ENCODE assay signal across 8 cellular contexts in the genomic region with DNA sequence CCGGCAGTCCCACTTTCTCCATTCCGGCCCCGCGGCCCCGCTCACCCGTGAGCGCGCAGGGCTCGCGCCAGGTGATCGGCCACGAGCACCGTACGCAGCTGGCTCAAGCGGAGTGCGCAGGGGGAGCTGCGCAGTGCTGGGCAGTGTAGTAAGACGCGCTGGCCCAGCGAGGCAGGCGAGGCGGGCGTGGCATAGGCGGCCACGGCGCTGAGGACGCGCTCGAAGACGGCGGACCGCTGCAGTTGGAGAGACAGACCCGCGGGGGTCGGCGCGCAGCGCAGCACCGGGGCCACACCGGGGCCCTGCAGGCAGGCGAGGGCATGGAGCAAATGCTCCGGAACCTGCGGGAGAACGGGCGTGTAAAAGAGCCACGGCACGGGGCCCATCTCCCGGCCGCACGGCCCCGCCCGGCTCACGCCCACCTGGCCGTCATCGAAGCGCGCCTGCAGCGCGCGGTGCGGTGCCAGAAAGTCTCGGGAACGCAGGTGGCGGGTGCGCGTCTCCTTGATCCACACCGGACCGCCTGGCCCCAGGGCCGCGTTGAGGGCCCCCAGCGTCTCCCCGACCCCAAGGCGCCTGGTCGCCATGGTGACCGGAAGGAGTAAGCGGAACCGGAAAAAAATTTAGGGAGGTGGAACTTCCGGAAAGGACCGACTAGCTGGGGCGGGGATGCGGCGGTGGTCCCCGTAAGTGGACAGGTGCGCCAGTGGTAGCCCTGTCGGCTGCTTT. TPM values are rescaled to one million over a fixed set of nuclear protein-coding genes. Genes with fewer than 3 reads are reported as not detected.
DNase-seq lines count a peak whose midpoint lies in the region; ATAC-seq and TF ChIP-seq lines count a peak whose summit lies in the region.

A gene with protein sequence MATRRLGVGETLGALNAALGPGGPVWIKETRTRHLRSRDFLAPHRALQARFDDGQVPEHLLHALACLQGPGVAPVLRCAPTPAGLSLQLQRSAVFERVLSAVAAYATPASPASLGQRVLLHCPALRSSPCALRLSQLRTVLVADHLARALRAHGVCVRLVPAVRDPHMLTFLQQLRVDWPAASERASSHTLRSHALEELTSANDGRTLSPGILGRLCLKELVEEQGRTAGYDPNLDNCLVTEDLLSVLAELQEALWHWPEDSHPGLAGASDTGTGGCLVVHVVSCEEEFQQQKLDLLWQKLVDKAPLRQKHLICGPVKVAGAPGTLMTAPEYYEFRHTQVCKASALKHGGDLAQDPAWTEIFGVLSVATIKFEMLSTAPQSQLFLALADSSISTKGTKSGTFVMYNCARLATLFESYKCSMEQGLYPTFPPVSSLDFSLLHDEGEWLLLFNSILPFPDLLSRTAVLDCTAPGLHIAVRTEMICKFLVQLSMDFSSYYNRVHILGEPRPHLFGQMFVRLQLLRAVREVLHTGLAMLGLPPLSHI (minus strand): TSS at position 603 of the 729 bp plus-strand sequence. CDS start 16 bp downstream, at position 587.

- no peaks in the 10 kb centered on the region for H3K27me3 ChIP-seq in BLaER1 treated with 17β-estradiol and CSF1 and Interleukin-3, amounts not matched to agents 10 nM and 100 nM
- H3K27me3 ChIP-seq in PC-3 (ENCODE audit: low read length) = no peaks in the 10 kb centered on the region

- peak; percentile 78 for DNase-seq in PC-3
- DNase-seq in activated T-cell treated with anti-CD3 and anti-CD28 coated beads for 48 hours (ENCODE audit: low read depth) = peak; percentile 62
- DNase-seq in epithelial cell of proximal tubule (ENCODE audit: low read depth) = no peak
- DNase-seq in middle frontal gyrus (ENCODE audit: extremely low spot score, low spot score) = peak; percentile 39
- peak; percentile 67 to 71 for DNase-seq in stimulated activated naive CD8-positive, alpha-beta T cell treated with anti-CD3 and anti-CD28 coated beads, Interleukin-15, amount 100 ng/mL, for 72 hours

- peak within 1 kb of the TSS; percentile 59 to 86 for H3K27ac Mint-ChIP-seq in stimulated activated naive CD8-positive, alpha-beta T cell treated with anti-CD3 and anti-CD28 coated beads, Interleukin-15, amount 100 ng/mL, for 72 hours

- peak within 1 kb of the TSS; percentile 98 for H3K4me3 Mint-ChIP-seq in stimulated activated naive CD8-positive, alpha-beta T cell treated with anti-CD3 and anti-CD28 coated beads, Interleukin-15, amount 100 ng/mL, for 72 hours

- intact Hi-C loops in PC-3 (cut with micrococcal nuclease) = no loop called here

- no peaks in the 10 kb centered on the region for H3K9me3 ChIP-seq in BLaER1 treated with 17β-estradiol and CSF1 and Interleukin-3, amounts not matched to agents 10 nM and 100 nM (replicated peaks in 1 of 11)
- no peaks in the 10 kb centered on the region for H3K9me3 ChIP-seq in PC-3 (ENCODE audit: low read length)

- peak within 1 kb of the TSS; percentile 98 to 100 (median 99) for H3K9ac ChIP-seq in BLaER1 treated with 17β-estradiol and CSF1 and Interleukin-3, amounts not matched to agents 10 nM and 100 nM
- H3K9ac ChIP-seq in PC-3 (ENCODE audit: low read length) = peak within 1 kb of the TSS; percentile 96

- POLR2A ChIA-PET in PC-3 (lab: Charles Lee; ENCODE audit: unreplicated experiment) = interaction anchor here (0.5 to 1.0 kb wide), 4 partner anchors 11 to 383 kb away, joined by 3 to 5 read pairs (median 3); a partner anchor contains a TSS

- peaks cover 23 to 56% (median 53%) of the 10 kb centered on the region in 11 experiments for H4K20me1 ChIP-seq in BLaER1 treated with 17β-estradiol and CSF1 and Interleukin-3, amounts not matched to agents 10 nM and 100 nM
- H4K20me1 ChIP-seq in PC-3 (ENCODE audit: low read length) = peaks cover 6% of the 10 kb centered on the region

- no peaks in the 10 kb centered on the region for H3F3A ChIP-seq in PC-3 (ENCODE audit: low read length, unreplicated experiment)

- ATAC-seq in HG03095 (IDR thresholded peaks at IDR 0.05; ENCODE audit: unreplicated experiment) = peak; percentile 25
- peak; percentile 37 for ATAC-seq in PC-3
- peak; percentile 10 for ATAC-seq in stimulated activated naive CD8-positive, alpha-beta T cell treated with anti-CD3 and anti-CD28 coated beads, Interleukin-15, amount 100 ng/mL, for 72 hours
- ATAC-seq in GM19467 (IDR thresholded peaks at IDR 0.05; ENCODE audit: unreplicated experiment) = no peak

- CTCF ChIA-PET in PC-3 (lab: Charles Lee) = interaction anchor here (1.5 to 1.9 kb wide), 2 partner anchors 11 to 30 kb away, joined by 4 to 14 read pairs; a partner anchor contains a TSS

- H2AFZ ChIP-seq in PC-3 (ENCODE audit: low read length) = peak within 1 kb of the TSS; percentile 86

- no peaks in the 10 kb centered on the region for H3K9me3 Mint-ChIP-seq in stimulated activated naive CD8-positive, alpha-beta T cell treated with anti-CD3 and anti-CD28 coated beads, Interleukin-15, amount 100 ng/mL, for 72 hours

- peaks cover 47% of the 10 kb centered on the region for H3K4me1 Mint-ChIP-seq in stimulated activated naive CD8-positive, alpha-beta T cell treated with anti-CD3 and anti-CD28 coated beads, Interleukin-15, amount 100 ng/mL, for 72 hours

- peaks cover 30 to 65% (median 53%) of the 10 kb centered on the region in 10 experiments for H3K4me1 ChIP-seq in BLaER1 treated with 17β-estradiol and CSF1 and Interleukin-3, amounts not matched to agents 10 nM and 100 nM
- peaks cover 23% of the 10 kb centered on the region; the same call in 1 of the 2 replicates for H3K4me1 ChIP-seq in PC-3 (ENCODE audit: insufficient read depth, low read length)

- no peaks in the 10 kb centered on the region for H3K27me3 Mint-ChIP-seq in stimulated activated naive CD8-positive, alpha-beta T cell treated with anti-CD3 and anti-CD28 coated beads, Interleukin-15, amount 100 ng/mL, for 72 hours

- peak within 1 kb of the TSS; percentile 96 to 100 (median 99) for H3K27ac ChIP-seq in BLaER1 treated with 17β-estradiol and CSF1 and Interleukin-3, amounts not matched to agents 10 nM and 100 nM
- peak within 1 kb of the TSS; percentile 56 for H3K27ac ChIP-seq in PC-3 (ENCODE audit: low read length)

- H3K36me3 ChIP-seq in BLaER1 treated with 17β-estradiol and CSF1 and Interleukin-3, amounts not matched to agents 10 nM and 100 nM = peaks cover 38 to 45% (median 41%) of the 10 kb centered on the region in 11 experiments
- peaks cover 17% of the 10 kb centered on the region for H3K36me3 ChIP-seq in PC-3 (ENCODE audit: low read depth, low read length)

- peak within 1 kb of the TSS; percentile 96 to 100 (median 99) for H3K4me2 ChIP-seq in BLaER1 treated with 17β-estradiol and CSF1 and Interleukin-3, amounts not matched to agents 10 nM and 100 nM
- peak within 1 kb of the TSS; percentile 99 for H3K4me2 ChIP-seq in PC-3 (ENCODE audit: low read length)

- H3K9me2 ChIP-seq in PC-3 (replicated peaks; ENCODE audit: low read length) = no peaks in the 10 kb centered on the region

- H3K79me2 ChIP-seq in PC-3 (ENCODE audit: low read length) = peaks cover 42% of the 10 kb centered on the region

- TF ChIP-seq CTCF in PC-3 (conservative IDR thresholded peaks at IDR 0.05; ENCODE audit: low read depth, low read length) = no peak
- TF ChIP-seq CTCF in epithelial cell of proximal tubule (conservative IDR thresholded peaks at IDR 0.05; ENCODE audit: low read depth, low read length) = no peak

- H3K4me3 ChIP-seq in BLaER1 treated with 17β-estradiol and CSF1 and Interleukin-3, amounts not matched to agents 10 nM and 100 nM = peak within 1 kb of the TSS; percentile 74 to 99 (median 92)
- peak within 1 kb of the TSS; percentile 94 for H3K4me3 ChIP-seq in PC-3 (ENCODE audit: low read length)
- H3K4me3 ChIP-seq in epithelial cell of proximal tubule (ENCODE audit: low read depth, low read length) = peak within 1 kb of the TSS; percentile 89

- BruUV-seq in PC-3 (replicated peaks; lab: Mats Ljungman, UMichigan) = no TSS peak

RNA-seq across cellular contexts. Expression of the gene that starts here (rescaled TPM):
- total RNA-seq in PC-3 (2014; rRNA removed) (37.2 and 43.3 TPM in 2 replicates), epithelial cell of proximal tubule (55.0 and 64.3 TPM in 2 replicates)
